In the genomic region with DNA sequence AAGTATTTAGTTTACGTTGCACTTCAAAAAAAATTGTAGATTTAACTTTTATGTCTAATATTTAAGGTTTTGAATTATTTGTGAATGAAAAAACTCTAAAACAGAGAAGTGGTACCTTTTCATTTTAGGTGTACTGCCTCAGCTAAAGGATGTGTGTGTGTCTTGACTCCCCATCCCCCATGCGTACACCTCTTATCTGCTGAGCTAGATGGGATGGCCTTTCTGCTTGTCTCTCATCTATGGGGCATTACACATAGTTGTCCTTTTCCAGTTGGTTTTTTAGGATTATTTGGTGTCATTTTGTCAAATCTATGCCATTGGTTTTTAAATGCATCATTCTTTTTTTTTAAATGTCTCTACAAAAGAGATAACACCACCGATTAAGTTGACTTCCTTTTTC, we compare ENCODE assay signal across 19 cellular contexts.
A peak's percentile ranks its signal among the peaks of the same experiment; 100 is the strongest.
DNase-seq lines count a peak whose midpoint lies in the region; ATAC-seq, FAIRE-seq and TF ChIP-seq lines count a peak whose summit lies in the region.
"Had no signal": no experiment of that assay in that cellular context is flagged by ENCODE, and none has a peak within 500 bp of the region (broad histone marks: within the 10 kb centered on the region; RNA-seq: fewer than 3 reads in every experiment).

No MANE protein-coding gene starts in this region.

- H3K4me1 ChIP-seq in HepG2 (ENCODE audit: insufficient read depth, low read length): peaks cover 97% of the 10 kb centered on the region
- H3K4me1 ChIP-seq in right lobe of liver: peaks cover 0 to 38% (median 10%) of the 10 kb centered on the region in 4 donors
- H3K4me1 ChIP-seq in transverse colon: peaks cover 20 to 58% (median 23%) of the 10 kb centered on the region in 4 donors

- 95% methylated on average over 3 of the region's 3 CpGs for WGBS in HepG2 (ENCODE audit: low lambda C conversion rate)
- 79% methylated on average over 3 of the region's 3 CpGs for WGBS in right lobe of liver (ENCODE audit: insufficient coverage, low coverage, low lambda C conversion rate, missing lambda C conversion rate)
- 94 to 95% methylated on average over 3 of the region's 3 CpGs for WGBS in transverse colon (ENCODE audit: low coverage in 1 of 2), 2 donors

- H3K4me2 ChIP-seq in HepG2 (ENCODE audit: low read depth, low read length): no peak overlapping the region

- peaks cover 22% of the 10 kb centered on the region for H3K36me3 Mint-ChIP-seq in endothelial cell (ENCODE audit: low read depth, unreplicated experiment)
- H3K36me3 Mint-ChIP-seq in natural killer cell treated with Interleukin-12 subunit alpha and Interleukin-12 subunit beta and Interleukin-15 and Interleukin-18, amount 100 ng/mL, for 72 hours: peaks cover 18% of the 10 kb centered on the region

- no peak overlapping the region for H3K9ac ChIP-seq in HepG2 (ENCODE audit: insufficient read depth, low read depth, low read length)
- H3K9ac ChIP-seq: BLaER1 treated with 17β-estradiol and CSF1 and Interleukin-3, amounts not matched to agents 10 nM and 100 nM; GM23248 had no signal

- H3K36me3 ChIP-seq in HepG2 (replicated peaks in 1 of 2; ENCODE audit: control insufficient read depth in 1 of 2, insufficient read depth in 2 of 2, low read length in 2 of 2): peaks cover 11 to 49% of the 10 kb centered on the region in 2 experiments
- no peaks in the 10 kb centered on the region for H3K36me3 ChIP-seq in right lobe of liver
- H3K36me3 ChIP-seq in transverse colon: no peaks in the 10 kb centered on the region

- intact Hi-C loops in HepG2 (cut with micrococcal nuclease; ENCODE audit: unreplicated experiment) (no loop called here), right lobe of liver (cut with DNase I) (no loop called here), transverse colon (cut with DNase I; ENCODE audit: low total_unique reads) (no loop called here)

- peaks cover 81% of the 10 kb centered on the region for H3K4me1 Mint-ChIP-seq in endothelial cell (ENCODE audit: unreplicated experiment)
- peaks cover 72 to 80% of the 10 kb centered on the region in 2 donors for H3K4me1 Mint-ChIP-seq in natural killer cell treated with Interleukin-12 subunit alpha and Interleukin-12 subunit beta and Interleukin-15 and Interleukin-18, amount 100 ng/mL, for 72 hours (ENCODE audit: low read depth in 2 of 2)

- no peak for TF ChIP-seq RAD21 in HepG2 (CRISPR knock-in tag; IDR thresholded peaks at IDR 0.05)

- peak overlapping the region; percentile 74 for H3K27ac Mint-ChIP-seq in endothelial cell (ENCODE audit: unreplicated experiment)
- H3K27ac Mint-ChIP-seq in natural killer cell treated with Interleukin-12 subunit alpha and Interleukin-12 subunit beta and Interleukin-15 and Interleukin-18, amount 100 ng/mL, for 72 hours: peak overlapping the region; percentile 13 to 99
- H3K27ac Mint-ChIP-seq: CD4-positive, CD25-positive, alpha-beta regulatory T cell had no signal

- peaks cover 98% of the 10 kb centered on the region for H4K20me1 ChIP-seq in HepG2 (ENCODE audit: insufficient read depth, low read length)

- CTCF ChIA-PET in HepG2 (lab: Yijun Ruan, JAX; ENCODE audit: low intra/inter-chr PET ratio, low total read pairs): no interaction called here

- H3K27me3 Mint-ChIP-seq in endothelial cell (ENCODE audit: unreplicated experiment): no peaks in the 10 kb centered on the region
- no peaks in the 10 kb centered on the region for H3K27me3 Mint-ChIP-seq in natural killer cell treated with Interleukin-12 subunit alpha and Interleukin-12 subunit beta and Interleukin-15 and Interleukin-18, amount 100 ng/mL, for 72 hours
- H3K27me3 Mint-ChIP-seq: CD4-positive, CD25-positive, alpha-beta regulatory T cell had no signal

- H3K79me2 ChIP-seq in HepG2 (ENCODE audit: insufficient read depth, low read length): peaks cover 99% of the 10 kb centered on the region

- ATAC-seq in HepG2 (no peak), right lobe of liver (no peak)
- ATAC-seq in natural killer cell treated with Interleukin-12 subunit alpha and Interleukin-12 subunit beta and Interleukin-15 and Interleukin-18, amount 100 ng/mL, for 72 hours: no peak

- no peaks in the 10 kb centered on the region for H3K9me3 Mint-ChIP-seq in endothelial cell (ENCODE audit: unreplicated experiment)
- no peaks in the 10 kb centered on the region for H3K9me3 Mint-ChIP-seq in natural killer cell treated with Interleukin-12 subunit alpha and Interleukin-12 subunit beta and Interleukin-15 and Interleukin-18, amount 100 ng/mL, for 72 hours

- FAIRE-seq in HepG2 (lab: Jason Lieb, UNC) (no peak), H54 (lab: Jason Lieb, UNC) (no peak), D721Med (lab: Jason Lieb, UNC) (no peak)
- FAIRE-seq: G401.6, GM12891 had no signal

- H3K27ac ChIP-seq in HepG2 (ENCODE audit: extremely low read length, insufficient read depth, low read length) (no peak overlapping the region), right lobe of liver (no peak overlapping the region), transverse colon (no peak overlapping the region)
- H3K27ac ChIP-seq: 22Rv1; BLaER1 treated with 17β-estradiol and CSF1 and Interleukin-3, amounts not matched to agents 10 nM and 100 nM had no signal

- no peaks in the 10 kb centered on the region for H3K27me3 ChIP-seq in HepG2 (ENCODE audit: control insufficient read depth in 1 of 2, insufficient read depth in 2 of 2, low read length in 2 of 2)
- H3K27me3 ChIP-seq in right lobe of liver: no peaks in the 10 kb centered on the region
- H3K27me3 ChIP-seq in transverse colon: no peaks in the 10 kb centered on the region
- H3K27me3 ChIP-seq: BLaER1 treated with 17β-estradiol and CSF1 and Interleukin-3, amounts not matched to agents 10 nM and 100 nM had no signal

- DNase-seq in HepG2 (ENCODE audit: low spot score): no peak
- DNase-seq in right lobe of liver: no peak
- DNase-seq in endothelial cell (ENCODE audit: low spot score): no peak
- no peak for DNase-seq in natural killer cell treated with Interleukin-12 subunit alpha and Interleukin-12 subunit beta and Interleukin-15 and Interleukin-18, amount 100 ng/mL, for 72 hours (ENCODE audit: low spot score)
- DNase-seq in H54 (ENCODE audit: insufficient read length, low spot score): no peak
- DNase-seq in transverse colon: no peak
- DNase-seq in NOMO-1 (lab: John Stamatoyannopoulos, UW; ENCODE audit: unreplicated experiment in 2 of 2): no peak
- no peak for DNase-seq in D721Med (ENCODE audit: insufficient read length, low spot score)
- DNase-seq: ACHN; CD4-positive, CD25-positive, alpha-beta regulatory T cell; DMS153; DMS79 treated with DMSO at 0.1 percent for 48 hours; EL; GM23248; H7 had no signal

- TF ChIP-seq CTCF in HepG2 (CRISPR knock-in tag; IDR thresholded peaks at IDR 0.05) (no peak), right lobe of liver (IDR thresholded peaks at IDR 0.05) (no peak), endothelial cell (IDR thresholded peaks at IDR 0.05; ENCODE audit: unreplicated experiment) (no peak), transverse colon (IDR thresholded peaks at IDR 0.05) (no peak), D721Med (IDR thresholded peaks at IDR 0.05; ENCODE audit: insufficient read depth, missing control alignments) (no peak)

- TF ChIP-seq POLR2A in HepG2 (IDR thresholded peaks at IDR 0.05; ENCODE audit: insufficient read depth in 1 of 2, low read depth in 2 of 2, low read length in 2 of 2) (no peak; a peak in 1 of 4 replicates), right lobe of liver (IDR thresholded peaks at IDR 0.05) (no peak), H54 (IDR thresholded peaks at IDR 0.05; ENCODE audit: low read depth, low read length) (no peak), transverse colon (IDR thresholded peaks at IDR 0.05) (no peak)

- H3K4me3 ChIP-seq in HepG2 (replicated peaks in 1 of 3; ENCODE audit: insufficient read depth in 1 of 3, low read depth in 2 of 3, low read length in 3 of 3): no peak overlapping the region
- no peak overlapping the region for H3K4me3 ChIP-seq in right lobe of liver
- no peak overlapping the region for H3K4me3 ChIP-seq in transverse colon
- H3K4me3 ChIP-seq: BLaER1 treated with 17β-estradiol and CSF1 and Interleukin-3, amounts not matched to agents 10 nM and 100 nM; GM23248 had no signal

- H3K9me3 ChIP-seq in HepG2 (ENCODE audit: low read length) (no peaks in the 10 kb centered on the region), right lobe of liver (no peaks in the 10 kb centered on the region), transverse colon (no peaks in the 10 kb centered on the region)
- H3K9me3 ChIP-seq: BLaER1 treated with 17β-estradiol and CSF1 and Interleukin-3, amounts not matched to agents 10 nM and 100 nM had no signal

- POLR2A ChIA-PET in HepG2 (lab: Yijun Ruan, JAX): no interaction called here

- in situ Hi-C loops in HepG2 (cut with HindIII; ENCODE audit: extremely low pct_ligation_motif_present, low pct_unique_long_range_greater_than_20kb): no loop called here
- in situ Hi-C loops in transverse colon (cut with MboI; ENCODE audit: low pct_ligation_motif_present in 1 of 4, low pct_unique_long_range_greater_than_20kb in 1 of 4, low sequenced_read_pairs in 3 of 4): no loop called here

- no peak overlapping the region for H2AFZ ChIP-seq in HepG2 (ENCODE audit: low read length)
- H2AFZ ChIP-seq: GM23248 had no signal

- no TSS peak for BruUV-seq in HepG2 (replicated peaks; lab: Mats Ljungman, UMichigan)

- H3K4me3 Mint-ChIP-seq in endothelial cell (ENCODE audit: unreplicated experiment): no peak overlapping the region
- no peak overlapping the region for H3K4me3 Mint-ChIP-seq in natural killer cell treated with Interleukin-12 subunit alpha and Interleukin-12 subunit beta and Interleukin-15 and Interleukin-18, amount 100 ng/mL, for 72 hours
- H3K4me3 Mint-ChIP-seq: CD4-positive, CD25-positive, alpha-beta regulatory T cell had no signal

- no peak for TF ChIP-seq EP300 in HepG2 (IDR thresholded peaks at IDR 0.05; ENCODE audit: low read depth in 2 of 2, low read length in 2 of 2)
- no peak for TF ChIP-seq EP300 in HepG2 (CRISPR knock-in tag; IDR thresholded peaks at IDR 0.05; ENCODE audit: borderline replicate concordance)
- no peak for TF ChIP-seq EP300 in transverse colon (IDR thresholded peaks at IDR 0.05; ENCODE audit: low read depth)

TF ChIP-seq in HepG2, 621 proteins besides CTCF, POLR2A, EP300 and RAD21:
- peak; percentile 97 for TF ChIP-seq RBM22 (optimal IDR thresholded peaks at IDR 0.05; ENCODE audit: low read length)
- TF ChIP-seq ZKSCAN5 (CRISPR knock-in tag; IDR thresholded peaks at IDR 0.05): no peak
